In genomic region chr2:61421611-61422010, GRCh38 we compare ENCODE assay signal across 14 cellular contexts. TPM values are rescaled to one million over a fixed set of nuclear protein-coding genes. Genes with fewer than 3 reads are reported as not detected.
DNase-seq lines count a peak whose midpoint lies in the region; ATAC-seq lines count a peak whose summit lies in the region.
"Had no signal": no experiment of that assay in that cellular context is flagged by ENCODE, and none has a peak within 500 bp of the region (broad histone marks: within the 10 kb centered on the region; RNA-seq: fewer than 3 reads in every experiment).

No MANE protein-coding gene starts in this region.

- peak; percentile 22 for DNase-seq in stimulated activated CD4-positive, alpha-beta T cell treated with anti-CD3 and anti-CD28 coated beads, Interleukin-4, amount 100 ng/mL, for 1 hour
- no peak for DNase-seq in stimulated activated CD4-positive, alpha-beta T cell treated with anti-CD3 and anti-CD28 coated beads, Interleukin-1b, Interleukin-23, amount 100 ng/mL, for 48 hours
- DNase-seq in T-helper 17 cell (peak in 2 of 3 donors; percentile 18 to 20), NCI-H1417 treated with DMSO at 0.1 percent for 48 hours (lab: John Stamatoyannopoulos, UW) (no peak)
- no peak for DNase-seq in activated naive CD8-positive, alpha-beta T cell treated with anti-CD3 and anti-CD28 coated beads for 36 hours
- DNase-seq: anterior cingulate cortex, colonic mucosa, glutamatergic neuron, NCI-H187 had no signal

- no peaks in the 10 kb centered on the region for H3K9me3 ChIP-seq in T-helper 17 cell (ENCODE audit: control insufficient read depth, low read length, poor library complexity, severe bottlenecking)
- H3K9me3 ChIP-seq: colonic mucosa had no signal

- no peaks in the 10 kb centered on the region for H3K36me3 Mint-ChIP-seq in T-helper 17 cell (ENCODE audit: low read depth)
- peaks cover 6% of the 10 kb centered on the region for H3K36me3 Mint-ChIP-seq in activated naive CD8-positive, alpha-beta T cell treated with anti-CD3 and anti-CD28 coated beads for 36 hours
- H3K36me3 Mint-ChIP-seq in stimulated activated memory B cell treated with anti-CD40 and anti-IgM and Interleukin-4, amounts not matched to agents 10 μg/mL and 1 μg/mL and 100 μg/mL, for 72 hours = no peaks in the 10 kb centered on the region

- H3K9me3 Mint-ChIP-seq in activated naive CD8-positive, alpha-beta T cell treated with anti-CD3 and anti-CD28 coated beads for 36 hours = no peaks in the 10 kb centered on the region
- no peaks in the 10 kb centered on the region for H3K9me3 Mint-ChIP-seq in stimulated activated memory B cell treated with anti-CD40 and anti-IgM and Interleukin-4, amounts not matched to agents 10 μg/mL and 1 μg/mL and 100 μg/mL, for 72 hours

- peaks cover 45% of the 10 kb centered on the region for H3K4me1 Mint-ChIP-seq in T-helper 17 cell
- H3K4me1 Mint-ChIP-seq in activated naive CD8-positive, alpha-beta T cell treated with anti-CD3 and anti-CD28 coated beads for 36 hours = peaks cover 62% of the 10 kb centered on the region
- H3K4me1 Mint-ChIP-seq in stimulated activated memory B cell treated with anti-CD40 and anti-IgM and Interleukin-4, amounts not matched to agents 10 μg/mL and 1 μg/mL and 100 μg/mL, for 72 hours = peaks cover 62% of the 10 kb centered on the region

- no peak for ATAC-seq in T-helper 17 cell
- ATAC-seq in stimulated activated memory B cell treated with anti-CD40 and anti-IgM and Interleukin-4, amounts not matched to agents 10 μg/mL and 1 μg/mL and 100 μg/mL, for 72 hours = no peak
- no peak for ATAC-seq in HG03571 (IDR thresholded peaks at IDR 0.05; ENCODE audit: unreplicated experiment)
- no peak for ATAC-seq in GM21723 (IDR thresholded peaks at IDR 0.05; ENCODE audit: unreplicated experiment)
- ATAC-seq: GM12878, Panc1 had no signal

- H3K4me3 Mint-ChIP-seq in T-helper 17 cell = no peak overlapping the region
- no peak overlapping the region for H3K4me3 Mint-ChIP-seq in activated naive CD8-positive, alpha-beta T cell treated with anti-CD3 and anti-CD28 coated beads for 36 hours
- H3K4me3 Mint-ChIP-seq in stimulated activated memory B cell treated with anti-CD40 and anti-IgM and Interleukin-4, amounts not matched to agents 10 μg/mL and 1 μg/mL and 100 μg/mL, for 72 hours = no peak overlapping the region

- peak overlapping the region; percentile 65 for H3K27ac Mint-ChIP-seq in T-helper 17 cell
- H3K27ac Mint-ChIP-seq in activated naive CD8-positive, alpha-beta T cell treated with anti-CD3 and anti-CD28 coated beads for 36 hours = peak overlapping the region; percentile 63
- peak overlapping the region; percentile 46 for H3K27ac Mint-ChIP-seq in stimulated activated memory B cell treated with anti-CD40 and anti-IgM and Interleukin-4, amounts not matched to agents 10 μg/mL and 1 μg/mL and 100 μg/mL, for 72 hours

- no peaks in the 10 kb centered on the region for H3K27me3 Mint-ChIP-seq in T-helper 17 cell
- no peaks in the 10 kb centered on the region for H3K27me3 Mint-ChIP-seq in activated naive CD8-positive, alpha-beta T cell treated with anti-CD3 and anti-CD28 coated beads for 36 hours
- H3K27me3 Mint-ChIP-seq in stimulated activated memory B cell treated with anti-CD40 and anti-IgM and Interleukin-4, amounts not matched to agents 10 μg/mL and 1 μg/mL and 100 μg/mL, for 72 hours = no peaks in the 10 kb centered on the region

RNA-seq across cellular contexts. Expression of gene USP34, which starts 49.3 kb away (rescaled TPM):
- 100 to 1,000 TPM; 148 to 170 TPM for total RNA-seq in T-helper 17 cell
- total RNA-seq in activated naive CD8-positive, alpha-beta T cell treated with anti-CD3 and anti-CD28 coated beads for 36 hours = 10 to 100 TPM; 59.4 to 64.2 TPM

Comparison
In these comparisons a context has a peak if more than half of its experiments do, and no peak if none do; other contexts are left out.
1. DNase-seq: peak in stimulated activated CD4-positive, alpha-beta T cell treated with anti-CD3 and anti-CD28 coated beads, Interleukin-4, amount 100 ng/mL, for 1 hour (single experiment) and T-helper 17 cell (2 of 3); none in stimulated activated CD4-positive, alpha-beta T cell treated with anti-CD3 and anti-CD28 coated beads, Interleukin-1b, Interleukin-23, amount 100 ng/mL, for 48 hours (single experiment), activated naive CD8-positive, alpha-beta T cell treated with anti-CD3 and anti-CD28 coated beads for 36 hours (single experiment) and NCI-H1417 treated with DMSO at 0.1 percent for 48 hours (single experiment).
2. Peak in every context shown above with its lines, with median percentiles within 50 percentile points of each other: H3K27ac Mint-ChIP-seq.